Comparison of ENCODE assay signal across 8 cellular contexts in genomic region chr5:179795863-179796833, GRCh38. TPM values are rescaled to one million over a fixed set of nuclear protein-coding genes. Genes with fewer than 3 reads are reported as not detected.
DNase-seq lines count a peak whose midpoint lies in the region; ATAC-seq, FAIRE-seq and TF ChIP-seq lines count a peak whose summit lies in the region.

No MANE protein-coding gene starts in this region.

- H3K36me3 ChIP-seq in Caco-2 (ENCODE audit: control insufficient read depth, insufficient read depth, low read length) (peaks cover 7% of the 10 kb centered on the region; the same call in 1 of the 2 replicates), endothelial cell of umbilical vein (ENCODE audit: control insufficient read depth in 2 of 2, extremely low read depth in 1 of 2, insufficient read depth in 2 of 2, low read length in 2 of 2) (peaks cover 10 to 34% of the 10 kb centered on the region in 2 experiments), mesodermal cell (ENCODE audit: control insufficient read depth, insufficient read depth, low read length) (peaks cover 45% of the 10 kb centered on the region)

- peak; percentile 49 to 71 for TF ChIP-seq CTCF in Caco-2 (IDR thresholded peaks at IDR 0.05; ENCODE audit: insufficient read depth in 1 of 2, low read depth in 1 of 2, low read length in 1 of 2, severe bottlenecking in 1 of 2, unreplicated experiment in 1 of 2)
- peak; percentile 70 to 83 for TF ChIP-seq CTCF in endothelial cell of umbilical vein (IDR thresholded peaks at IDR 0.05; ENCODE audit: extremely low read depth in 1 of 2, insufficient read depth in 1 of 2, low read depth in 1 of 2, low read length in 2 of 2)

- H3K9ac ChIP-seq in endothelial cell of umbilical vein (replicated peaks; ENCODE audit: extremely low read depth, insufficient read depth, low read length), result peak overlapping the region; percentile 49

- intact Hi-C loops in Caco-2 (cut with micrococcal nuclease; ENCODE audit: unreplicated experiment), result loop anchor here (1.0 to 10.0 kb wide), 3 partner anchors 33 to 121 kb away; partner anchors contain the start of gene MAML1
- intact Hi-C loops in endothelial cell of umbilical vein (cut with micrococcal nuclease), result loop anchor here (1.0 to 10.0 kb wide), 4 partner anchors 9 to 131 kb away; partner anchors contain the start of gene MAML1

- H3K9me3 ChIP-seq in Caco-2, result no peaks in the 10 kb centered on the region
- no peaks in the 10 kb centered on the region for H3K9me3 ChIP-seq in endothelial cell of umbilical vein (replicated peaks; ENCODE audit: control insufficient read depth, insufficient read depth, low read length)
- no peaks in the 10 kb centered on the region for H3K9me3 ChIP-seq in mesodermal cell (ENCODE audit: control insufficient read depth, low read length)

- H3K79me2 ChIP-seq in endothelial cell of umbilical vein (ENCODE audit: control insufficient read depth, insufficient read depth, low read length), result no peaks in the 10 kb centered on the region

- H3K4me1 ChIP-seq in Caco-2 (peaks cover 14% of the 10 kb centered on the region; the same call in 1 of the 2 replicates), endothelial cell of umbilical vein (ENCODE audit: control insufficient read depth, extremely low read depth, insufficient read depth, low read length) (peaks cover 10% of the 10 kb centered on the region), mesodermal cell (ENCODE audit: control insufficient read depth, insufficient read depth, low read length, poor library complexity, severe bottlenecking) (peaks cover 8% of the 10 kb centered on the region)

- H3K36me3 Mint-ChIP-seq in Caco-2 (ENCODE audit: insufficient read depth, unreplicated experiment), result peaks cover 62% of the 10 kb centered on the region
- H3K36me3 Mint-ChIP-seq in stimulated activated naive B cell treated with anti-CD40 and anti-IgM and Interleukin-4, amounts not matched to agents 10 μg/mL and 1 μg/mL and 100 μg/mL, for 72 hours, result peaks cover 29 to 31% of the 10 kb centered on the region in 2 donors

- CTCF ChIA-PET in Caco-2 (lab: Charles Lee) (interaction anchor here (0.6 to 1.5 kb wide), 11 partner anchors 11 to 117 kb away, joined by 3 to 11 read pairs (median 5); partner anchors contain the start of genes CBY3 and MAML1), endothelial cell of umbilical vein (lab: Charles Lee) (interaction anchor here (0.6 to 8.8 kb wide), 7 partner anchors 9 to 63 kb away, joined by 3 to 103 read pairs (median 3); partner anchors contain the start of gene MAML1)

- H3K27ac ChIP-seq in endothelial cell of umbilical vein (ENCODE audit: insufficient read depth, low read depth, low read length), result no peak overlapping the region
- H3K27ac ChIP-seq in mesodermal cell (ENCODE audit: low read depth, low read length, severe bottlenecking), result peak overlapping the region; percentile 29

- dilution Hi-C loops in endothelial cell of umbilical vein (cut with MboI; ENCODE audit: extremely low pct_ligation_motif_present, low sequenced_read_pairs), result no loop called here

- H3K9me3 Mint-ChIP-seq in Caco-2 (ENCODE audit: unreplicated experiment), result no peaks in the 10 kb centered on the region
- H3K9me3 Mint-ChIP-seq in stimulated activated naive B cell treated with anti-CD40 and anti-IgM and Interleukin-4, amounts not matched to agents 10 μg/mL and 1 μg/mL and 100 μg/mL, for 72 hours, result no peaks in the 10 kb centered on the region

- peaks cover 7% of the 10 kb centered on the region for H3K4me1 Mint-ChIP-seq in Caco-2 (ENCODE audit: low read depth, unreplicated experiment)
- H3K4me1 Mint-ChIP-seq in stimulated activated naive B cell treated with anti-CD40 and anti-IgM and Interleukin-4, amounts not matched to agents 10 μg/mL and 1 μg/mL and 100 μg/mL, for 72 hours, result peaks cover 34 to 51% of the 10 kb centered on the region in 2 donors

- WGBS in mesodermal cell (ENCODE audit: insufficient coverage in 2 of 2), 2 experiments, result 4 to 6% methylated on average over 73 to 111 of the region's 113 CpGs

- no peaks in the 10 kb centered on the region for H3K27me3 ChIP-seq in Caco-2 (replicated peaks; ENCODE audit: control insufficient read depth, insufficient read depth, low read length)
- H3K27me3 ChIP-seq in endothelial cell of umbilical vein (ENCODE audit: control insufficient read depth in 2 of 2, insufficient read depth in 2 of 2, low read length in 2 of 2), result no peaks in the 10 kb centered on the region

- POLR2A ChIA-PET in Caco-2 (lab: Charles Lee) (interaction anchor here (0.6 to 1.3 kb wide), 3 partner anchors 29 to 115 kb away, joined by 3 to 5 read pairs (median 5); partner anchors contain the start of gene CBY3), endothelial cell of umbilical vein (lab: Charles Lee) (interaction anchor here (0.7 kb wide), 1 partner anchor 10 kb away, joined by 6 read pairs; no protein-coding TSS in a partner anchor)

- H3K4me3 Mint-ChIP-seq in Caco-2 (ENCODE audit: unreplicated experiment), result peak overlapping the region; percentile 74
- H3K4me3 Mint-ChIP-seq in stimulated activated naive B cell treated with anti-CD40 and anti-IgM and Interleukin-4, amounts not matched to agents 10 μg/mL and 1 μg/mL and 100 μg/mL, for 72 hours, result peak overlapping the region; percentile 80 to 81

- no peaks in the 10 kb centered on the region for H4K20me1 ChIP-seq in endothelial cell of umbilical vein (replicated peaks; ENCODE audit: control insufficient read depth, extremely low read depth, insufficient read depth, low read length)

- DNase-seq in Caco-2 (peak; percentile 91 to 95), NCI-H82 treated with DMSO at 0.1 percent for 48 hours (lab: John Stamatoyannopoulos, UW; ENCODE audit: unreplicated experiment) (peak; percentile 15), endothelial cell of umbilical vein (ENCODE audit: low read depth, low spot score) (peak; percentile 78)
- peak; percentile 69 for DNase-seq in activated CD8-positive, alpha-beta memory T cell treated with anti-CD3 and anti-CD28 coated beads, Interleukin-2, amount 50 U/mL, for 4 hours
- peak; percentile 72 for DNase-seq in stimulated activated naive B cell treated with anti-CD40 and anti-IgM and Interleukin-4, amounts not matched to agents 10 μg/mL and 1 μg/mL and 100 μg/mL, for 72 hours

- H3K4me3 ChIP-seq in Caco-2 (ENCODE audit: low read depth, low read length), result peak overlapping the region; percentile 77
- H3K4me3 ChIP-seq in endothelial cell of umbilical vein (replicated peaks in 1 of 3; ENCODE audit: insufficient read depth in 1 of 3, low read depth in 1 of 3, low read length in 3 of 3), result peak overlapping the region; percentile 14 to 57 (median 38)
- H3K4me3 ChIP-seq in mesodermal cell (ENCODE audit: extremely low read depth, insufficient read depth, low read length, poor library complexity, severe bottlenecking), result peak overlapping the region; percentile 47

- peak; percentile 61 for TF ChIP-seq POLR2A in endothelial cell of umbilical vein (IDR thresholded peaks at IDR 0.05; ENCODE audit: low read depth, low read length)

- ATAC-seq in GM19324 (IDR thresholded peaks at IDR 0.05; ENCODE audit: low FRiP score, unreplicated experiment), result peak; percentile 87
- ATAC-seq in HG03378 (IDR thresholded peaks at IDR 0.05; ENCODE audit: unreplicated experiment), result peak; percentile 63
- ATAC-seq in stimulated activated naive B cell treated with anti-CD40 and anti-IgM and Interleukin-4, amounts not matched to agents 10 μg/mL and 1 μg/mL and 100 μg/mL, for 72 hours (replicated peaks), result peak; percentile 75 to 85

- no peaks in the 10 kb centered on the region for H3K27me3 Mint-ChIP-seq in Caco-2 (ENCODE audit: insufficient read depth, unreplicated experiment)
- no peaks in the 10 kb centered on the region for H3K27me3 Mint-ChIP-seq in stimulated activated naive B cell treated with anti-CD40 and anti-IgM and Interleukin-4, amounts not matched to agents 10 μg/mL and 1 μg/mL and 100 μg/mL, for 72 hours

- no TSS peak for BruUV-seq in Caco-2 (replicated peaks; lab: Mats Ljungman, UMichigan)
- no TSS peak for BruUV-seq in endothelial cell of umbilical vein (replicated peaks; lab: Mats Ljungman, UMichigan)

- H3K9me1 ChIP-seq in endothelial cell of umbilical vein (replicated peaks; ENCODE audit: control insufficient read depth, extremely low read depth, insufficient read depth, low read length), result no peaks in the 10 kb centered on the region

- FAIRE-seq in endothelial cell of umbilical vein (lab: Jason Lieb, UNC), result peak; percentile 92

- H2AFZ ChIP-seq in endothelial cell of umbilical vein (ENCODE audit: low read depth, low read length), result peak overlapping the region; percentile 23

- peak overlapping the region; percentile 50 for H3K4me2 ChIP-seq in endothelial cell of umbilical vein (ENCODE audit: insufficient read depth, low read length)

- H3K27ac Mint-ChIP-seq in Caco-2 (ENCODE audit: unreplicated experiment), result peak overlapping the region; percentile 62
- H3K27ac Mint-ChIP-seq in stimulated activated naive B cell treated with anti-CD40 and anti-IgM and Interleukin-4, amounts not matched to agents 10 μg/mL and 1 μg/mL and 100 μg/mL, for 72 hours, result peak overlapping the region; percentile 37

RNA-seq across cellular contexts. Expression of gene LTC4S, which starts 2.4 kb away (rescaled TPM):
- total RNA-seq in Caco-2 (2022), result 2.3 and 2.4 TPM in 2 replicates
- 0.88 and 0.95 TPM in 2 replicates for total RNA-seq in endothelial cell of umbilical vein
- polyA plus RNA-seq in endothelial cell of umbilical vein, result 6.3 and 14.1 TPM in 2 replicates
- polyA plus RNA-seq in endothelial cell of umbilical vein (2011; cell fraction: cytosol; rRNA removed), result 0.98 and 1.7 TPM in 2 replicates
- 2.3 and 3.3 TPM in 2 replicates for polyA plus RNA-seq in endothelial cell of umbilical vein (2011; cell fraction: nucleus; rRNA removed)
- polyA plus RNA-seq in endothelial cell of umbilical vein (2012), result 1.0 TPM in 1 of 2 replicates, not detected in the other
- 0.49 TPM in 1 of 2 replicates, not detected in the other for polyA minus RNA-seq in endothelial cell of umbilical vein
- not detected for polyA minus RNA-seq in endothelial cell of umbilical vein (2011; cell fraction: cytosol; rRNA and poly(A)+ RNA removed)
- not detected in 2 replicates for polyA minus RNA-seq in endothelial cell of umbilical vein (2011; cell fraction: nucleus; rRNA and poly(A)+ RNA removed)
- 1.3 TPM for polyA plus RNA-seq in mesodermal cell (2013, experiment 1 of 2)
- polyA plus RNA-seq in mesodermal cell (2013, experiment 2 of 2), result 1.1 TPM

RNA-seq across cellular contexts. Expression of gene MGAT4B, which starts 10.5 kb away (rescaled TPM):
- total RNA-seq in Caco-2 (2022) (215 and 217 TPM in 2 replicates), endothelial cell of umbilical vein (226 and 243 TPM in 2 replicates)
- 243 and 300 TPM in 2 replicates for polyA plus RNA-seq in endothelial cell of umbilical vein
- 227 and 229 TPM in 2 replicates for polyA plus RNA-seq in endothelial cell of umbilical vein (2011; cell fraction: cytosol; rRNA removed)
- 434 and 609 TPM in 2 replicates for polyA plus RNA-seq in endothelial cell of umbilical vein (2011; cell fraction: nucleus; rRNA removed)
- 211 and 221 TPM in 2 replicates for polyA plus RNA-seq in endothelial cell of umbilical vein (2012)
- polyA minus RNA-seq in endothelial cell of umbilical vein, result 149 and 172 TPM in 2 replicates
- polyA minus RNA-seq in endothelial cell of umbilical vein (2011; cell fraction: cytosol; rRNA and poly(A)+ RNA removed), result 87.2 TPM
- polyA minus RNA-seq in endothelial cell of umbilical vein (2011; cell fraction: nucleus; rRNA and poly(A)+ RNA removed), result 91.5 and 136 TPM in 2 replicates
- polyA plus RNA-seq in mesodermal cell (2013, experiment 1 of 2), result 110 TPM
- 112 TPM for polyA plus RNA-seq in mesodermal cell (2013, experiment 2 of 2)

RNA-seq across cellular contexts. Expression of gene SQSTM1, which starts 24.6 kb away (rescaled TPM):
- total RNA-seq in Caco-2 (2022) (250 and 259 TPM in 2 replicates), endothelial cell of umbilical vein (316 and 346 TPM in 2 replicates)
- 293 and 302 TPM in 2 replicates for polyA plus RNA-seq in endothelial cell of umbilical vein
- 161 and 215 TPM in 2 replicates for polyA plus RNA-seq in endothelial cell of umbilical vein (2011; cell fraction: cytosol; rRNA removed)
- 318 and 450 TPM in 2 replicates for polyA plus RNA-seq in endothelial cell of umbilical vein (2011; cell fraction: nucleus; rRNA removed)
- 253 and 324 TPM in 2 replicates for polyA plus RNA-seq in endothelial cell of umbilical vein (2012)
- polyA minus RNA-seq in endothelial cell of umbilical vein, result 329 and 383 TPM in 2 replicates
- polyA minus RNA-seq in endothelial cell of umbilical vein (2011; cell fraction: cytosol; rRNA and poly(A)+ RNA removed), result 322 TPM
- polyA minus RNA-seq in endothelial cell of umbilical vein (2011; cell fraction: nucleus; rRNA and poly(A)+ RNA removed), result 164 and 528 TPM in 2 replicates
- polyA plus RNA-seq in mesodermal cell (2013, experiment 1 of 2), result 86.4 TPM
- polyA plus RNA-seq in mesodermal cell (2013, experiment 2 of 2), result 74.4 TPM

Comparison
In these comparisons a context has a peak if more than half of its experiments do, and no peak if none do; other contexts are left out.
1. DNase-seq: peak in every context shown above with its lines; median percentile 93 in Caco-2; 78 in endothelial cell of umbilical vein; 72 in stimulated activated naive B cell treated with anti-CD40 and anti-IgM and Interleukin-4, amounts not matched to agents 10 μg/mL and 1 μg/mL and 100 μg/mL, for 72 hours; 69 in activated CD8-positive, alpha-beta memory T cell treated with anti-CD3 and anti-CD28 coated beads, Interleukin-2, amount 50 U/mL, for 4 hours; 15 in NCI-H82 treated with DMSO at 0.1 percent for 48 hours.